In the genomic region with DNA sequence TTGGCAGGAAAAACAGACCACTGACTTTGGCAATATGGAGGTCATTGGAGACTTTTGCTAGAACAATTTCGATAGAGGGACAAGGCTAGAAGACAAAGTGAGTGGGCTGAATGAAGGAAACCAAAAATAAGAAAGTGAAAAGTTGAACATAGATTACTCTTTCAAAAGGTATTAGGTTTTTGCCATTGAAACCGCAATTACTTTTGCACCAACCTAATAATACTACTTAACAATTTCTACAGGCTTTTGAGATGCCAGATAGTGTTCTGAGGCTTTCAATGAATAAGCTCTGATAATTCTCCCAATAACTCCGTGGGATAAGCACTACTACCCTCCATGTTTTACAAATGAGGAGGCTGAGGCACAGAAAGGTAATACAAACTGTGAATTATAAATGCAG, we compare ENCODE assay signal across 1 cellular context.
TF ChIP-seq lines count a peak whose summit lies in the region.

No MANE protein-coding gene starts in this region.

TF ChIP-seq in HepG2, 621 proteins besides CTCF, POLR2A, EP300 and RAD21:
- TF ChIP-seq, protein P1, sequence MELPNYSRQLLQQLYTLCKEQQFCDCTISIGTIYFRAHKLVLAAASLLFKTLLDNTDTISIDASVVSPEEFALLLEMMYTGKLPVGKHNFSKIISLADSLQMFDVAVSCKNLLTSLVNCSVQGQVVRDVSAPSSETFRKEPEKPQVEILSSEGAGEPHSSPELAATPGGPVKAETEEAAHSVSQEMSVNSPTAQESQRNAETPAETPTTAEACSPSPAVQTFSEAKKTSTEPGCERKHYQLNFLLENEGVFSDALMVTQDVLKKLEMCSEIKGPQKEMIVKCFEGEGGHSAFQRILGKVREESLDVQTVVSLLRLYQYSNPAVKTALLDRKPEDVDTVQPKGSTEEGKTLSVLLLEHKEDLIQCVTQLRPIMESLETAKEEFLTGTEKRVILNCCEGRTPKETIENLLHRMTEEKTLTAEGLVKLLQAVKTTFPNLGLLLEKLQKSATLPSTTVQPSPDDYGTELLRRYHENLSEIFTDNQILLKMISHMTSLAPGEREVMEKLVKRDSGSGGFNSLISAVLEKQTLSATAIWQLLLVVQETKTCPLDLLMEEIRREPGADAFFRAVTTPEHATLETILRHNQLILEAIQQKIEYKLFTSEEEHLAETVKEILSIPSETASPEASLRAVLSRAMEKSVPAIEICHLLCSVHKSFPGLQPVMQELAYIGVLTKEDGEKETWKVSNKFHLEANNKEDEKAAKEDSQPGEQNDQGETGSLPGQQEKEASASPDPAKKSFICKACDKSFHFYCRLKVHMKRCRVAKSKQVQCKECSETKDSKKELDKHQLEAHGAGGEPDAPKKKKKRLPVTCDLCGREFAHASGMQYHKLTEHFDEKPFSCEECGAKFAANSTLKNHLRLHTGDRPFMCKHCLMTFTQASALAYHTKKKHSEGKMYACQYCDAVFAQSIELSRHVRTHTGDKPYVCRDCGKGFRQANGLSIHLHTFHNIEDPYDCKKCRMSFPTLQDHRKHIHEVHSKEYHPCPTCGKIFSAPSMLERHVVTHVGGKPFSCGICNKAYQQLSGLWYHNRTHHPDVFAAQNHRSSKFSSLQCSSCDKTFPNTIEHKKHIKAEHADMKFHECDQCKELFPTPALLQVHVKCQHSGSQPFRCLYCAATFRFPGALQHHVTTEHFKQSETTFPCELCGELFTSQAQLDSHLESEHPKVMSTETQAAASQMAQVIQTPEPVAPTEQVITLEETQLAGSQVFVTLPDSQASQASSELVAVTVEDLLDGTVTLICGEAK (IDR thresholded peaks at IDR 0.05): peak; percentile 79
- TF ChIP-seq, protein P1 (CRISPR knock-in tag; IDR thresholded peaks at IDR 0.05): no peak
- no peak for TF ChIP-seq ZNF891 (CRISPR knock-in tag; IDR thresholded peaks at IDR 0.05)
